In the genomic region with DNA sequence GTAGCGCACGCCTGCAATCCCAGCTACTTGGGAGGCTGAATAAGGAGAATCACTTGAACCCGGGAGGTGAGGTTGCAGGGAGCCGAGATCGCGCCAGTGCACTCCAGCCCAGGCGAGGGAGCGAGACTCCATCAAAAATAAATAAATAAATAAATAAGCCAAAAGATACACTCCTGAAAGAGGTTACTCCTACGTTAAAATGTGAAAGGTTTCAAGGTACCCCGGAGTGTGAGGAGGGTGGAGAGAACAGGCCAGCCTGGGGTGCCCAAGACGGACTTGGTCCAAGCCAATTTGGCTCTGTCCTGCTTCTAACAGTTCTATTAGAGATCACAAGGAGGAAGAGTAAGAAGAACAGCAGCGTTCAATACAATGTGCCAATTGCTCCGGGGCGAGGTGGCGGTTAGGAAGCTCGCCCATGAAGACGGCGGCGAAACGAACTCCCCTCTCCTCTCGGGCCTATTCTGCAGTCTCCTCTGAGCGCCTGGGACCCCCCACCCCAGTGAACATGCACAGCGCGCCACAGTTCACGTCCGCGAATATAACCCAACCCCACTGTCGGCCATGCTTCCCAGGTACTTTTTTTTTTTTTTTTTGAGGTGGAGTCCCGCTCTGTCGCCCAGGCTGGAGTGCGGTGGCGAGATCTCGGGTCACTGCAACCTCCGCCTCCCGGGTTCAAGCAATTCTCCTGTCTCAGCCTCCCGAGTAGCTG, we compare ENCODE assay signal across 8 cellular contexts. TPM values are rescaled to one million over a fixed set of nuclear protein-coding genes. Genes with fewer than 3 reads are reported as not detected.
DNase-seq lines count a peak whose midpoint lies in the region; ATAC-seq and TF ChIP-seq lines count a peak whose summit lies in the region.

No MANE protein-coding gene starts in this region.

- BruUV-seq in OCI-LY7 (replicated peaks; lab: Mats Ljungman, UMichigan) = TSS peak; percentile 66

- H3K9me3 ChIP-seq in OCI-LY7 (ENCODE audit: low read length) = no peaks in the 10 kb centered on the region

- peak overlapping the region; percentile 82 for H3K4me3 ChIP-seq in OCI-LY7 (ENCODE audit: low read depth, low read length, poor library complexity, severe bottlenecking)
- peak overlapping the region; percentile 77 for H3K4me3 ChIP-seq in astrocyte of the cerebellum (ENCODE audit: low read depth, low read length)

- POLR2A ChIA-PET in OCI-LY7 (lab: Charles Lee) = interaction anchor here (0.5 to 1.0 kb wide), 3 partner anchors 30 to 1260 kb away, joined by 3 to 11 read pairs (median 7); no protein-coding TSS in a partner anchor

- H3K27ac ChIP-seq in OCI-LY7 (ENCODE audit: low read depth, low read length, poor library complexity, severe bottlenecking) = peak overlapping the region; percentile 83

- no peaks in the 10 kb centered on the region for H3K9me2 ChIP-seq in OCI-LY7 (ENCODE audit: insufficient read depth, low read length)

- TF ChIP-seq CTCF in OCI-LY7 (conservative IDR thresholded peaks at IDR 0.05; ENCODE audit: low read length) (no peak), astrocyte of the cerebellum (IDR thresholded peaks at IDR 0.05; ENCODE audit: low read depth, low read length, missing control alignments) (no peak)

- in situ Hi-C loops in astrocyte of the cerebellum (cut with HindIII; ENCODE audit: low sequenced_read_pairs) = no loop called here

- no peak for ATAC-seq in GM18867 (IDR thresholded peaks at IDR 0.05; ENCODE audit: unreplicated experiment)

- no peaks in the 10 kb centered on the region for H4K20me1 ChIP-seq in OCI-LY7 (ENCODE audit: insufficient read depth, low read length)

- peaks cover 38% of the 10 kb centered on the region for H3K36me3 ChIP-seq in OCI-LY7 (ENCODE audit: insufficient read depth, low read length)

- peak overlapping the region; percentile 81; the same call in 1 of the 2 replicates for H2AFZ ChIP-seq in OCI-LY7 (ENCODE audit: low read length)

- H3K4me2 ChIP-seq in OCI-LY7 (ENCODE audit: low read length) = peak overlapping the region; percentile 82

- DNase-seq in activated T-cell treated with anti-CD3 and anti-CD28 coated beads for 4 hours (peak; percentile 7), OCI-LY7 (ENCODE audit: low spot score) (peak; percentile 57), astrocyte of the cerebellum (ENCODE audit: low read depth) (no peak), iris pigment epithelial cell (ENCODE audit: low read depth) (peak; percentile 21), DMS114 treated with DMSO at 0.1 percent for 48 hours (lab: John Stamatoyannopoulos, UW; ENCODE audit: unreplicated experiment) (no peak)
- DNase-seq in activated T-cell treated with anti-CD3 and anti-CD28 coated beads, Interleukin-2, amount 50 U/mL, for 1 hour = no peak
- DNase-seq in stimulated activated CD4-positive, alpha-beta T cell treated with anti-CD3 and anti-CD28 coated beads, Interleukin-12 subunit alpha, Interleukin-12 subunit beta, amount 100 ng/mL, for 4 hours = peak; percentile 21

- intact Hi-C loops in OCI-LY7 (cut with micrococcal nuclease; ENCODE audit: unreplicated experiment) = loop anchor here (1.0 to 2.0 kb wide), 5 partner anchors 21 to 576 kb away; a partner anchor contains a TSS

- H3K4me1 ChIP-seq in OCI-LY7 (ENCODE audit: insufficient read depth, low read length, poor library complexity, severe bottlenecking) = peaks cover 10% of the 10 kb centered on the region

- CTCF ChIA-PET in OCI-LY7 (lab: Charles Lee; ENCODE audit: unreplicated experiment) = interaction anchor here (0.5 kb wide), 1 partner anchor 39 kb away, joined by 3 read pairs; no protein-coding TSS in a partner anchor

- H3K79me2 ChIP-seq in OCI-LY7 (ENCODE audit: insufficient read depth, low read depth, low read length) = peaks cover 28% of the 10 kb centered on the region

RNA-seq across cellular contexts. Expression of a gene that starts 0.9 kb away (rescaled TPM):
- 79.3 and 91.5 TPM in 2 replicates for total RNA-seq in OCI-LY7 (2014; rRNA removed; shearing (Covaris generic))
- 84.6 and 92.5 TPM in 2 replicates for total RNA-seq in OCI-LY7 (2022)

RNA-seq across cellular contexts. Expression of a gene that starts 36.8 kb away (rescaled TPM):
- total RNA-seq in OCI-LY7 (2014; rRNA removed; shearing (Covaris generic)) = 49.6 and 63.7 TPM in 2 replicates
- 69.4 and 70.5 TPM in 2 replicates for total RNA-seq in OCI-LY7 (2022)

Comparison
In these comparisons a context has a peak if more than half of its experiments do, and no peak if none do; other contexts are left out.
1. DNase-seq: peak in activated T-cell treated with anti-CD3 and anti-CD28 coated beads for 4 hours (single experiment), OCI-LY7 (single experiment), iris pigment epithelial cell (single experiment) and stimulated activated CD4-positive, alpha-beta T cell treated with anti-CD3 and anti-CD28 coated beads, Interleukin-12 subunit alpha, Interleukin-12 subunit beta, amount 100 ng/mL, for 4 hours (single experiment); none in activated T-cell treated with anti-CD3 and anti-CD28 coated beads, Interleukin-2, amount 50 U/mL, for 1 hour (single experiment), astrocyte of the cerebellum (single experiment) and DMS114 treated with DMSO at 0.1 percent for 48 hours (single experiment).